8 cellular contexts compared by ENCODE assay signal in genomic region chr20:34872604-34873224, GRCh38. TPM values are rescaled to one million over a fixed set of nuclear protein-coding genes. Genes with fewer than 3 reads are reported as not detected.
DNase-seq lines count a peak whose midpoint lies in the region; ATAC-seq, FAIRE-seq and TF ChIP-seq lines count a peak whose summit lies in the region.

Gene GGT7 (minus strand): TSS chr20:34872856. CDS start chr20:34872815, 41 bp downstream.

- H3K27ac ChIP-seq in effector memory CD4-positive, alpha-beta T cell (ENCODE audit: insufficient read depth, low read length, poor library complexity, severe bottlenecking): peak within 1 kb of the TSS; percentile 31

- no peaks in the 10 kb centered on the region for H3K9me3 Mint-ChIP-seq in memory B cell

- no peaks in the 10 kb centered on the region for H3K36me3 Mint-ChIP-seq in memory B cell

- H3K4me1 Mint-ChIP-seq in memory B cell: peaks cover 41% of the 10 kb centered on the region

- peak within 1 kb of the TSS; percentile 86 for H3K4me3 Mint-ChIP-seq in memory B cell

- no peak for TF ChIP-seq POLR2A in GM12891 (IDR thresholded peaks at IDR 0.05; ENCODE audit: low read depth, low read length)

- H3K9me3 ChIP-seq in effector memory CD4-positive, alpha-beta T cell (ENCODE audit: control insufficient read depth, low read length): no peaks in the 10 kb centered on the region

- no peaks in the 10 kb centered on the region for H3K27me3 ChIP-seq in effector memory CD4-positive, alpha-beta T cell (replicated peaks; ENCODE audit: control insufficient read depth, insufficient read depth, low read length, poor library complexity, severe bottlenecking)

- ATAC-seq in HG03520 (IDR thresholded peaks at IDR 0.05; ENCODE audit: unreplicated experiment) (peak; percentile 45), memory B cell (ENCODE audit: low read depth) (peak; percentile 60), HG03469 (IDR thresholded peaks at IDR 0.05; ENCODE audit: unreplicated experiment) (no peak)

- H3K27me3 Mint-ChIP-seq in memory B cell: no peaks in the 10 kb centered on the region

- DNase-seq in GM12891 (ENCODE audit: insufficient read length, low spot score) (peak; percentile 86), NCI-H82 treated with DMSO at 0.1 percent for 48 hours (lab: John Stamatoyannopoulos, UW; ENCODE audit: unreplicated experiment) (peak; percentile 59), memory B cell (ENCODE audit: low spot score in 2 of 2) (peak; percentile 76 to 86)
- DNase-seq in activated CD8-positive, alpha-beta memory T cell treated with anti-CD3 and anti-CD28 coated beads for 4 hours (ENCODE audit: low read depth in 2 of 2): peak; percentile 76 to 83
- peak; percentile 77 to 84 (median 82) for DNase-seq in effector memory CD4-positive, alpha-beta T cell
- DNase-seq in stimulated activated CD4-positive, alpha-beta T cell treated with anti-CD3 and anti-CD28 coated beads, TNF-alpha, amount 100 ng/mL, for 48 hours (ENCODE audit: low read depth in 3 of 3): peak; percentile 75 to 90 (median 77)

- peaks cover 21% of the 10 kb centered on the region for H3K4me1 ChIP-seq in effector memory CD4-positive, alpha-beta T cell (ENCODE audit: control insufficient read depth, insufficient read depth, low read length, poor library complexity, severe bottlenecking)

- H3K27ac Mint-ChIP-seq in memory B cell: peak within 1 kb of the TSS; percentile 54

- H3K4me3 ChIP-seq in effector memory CD4-positive, alpha-beta T cell (ENCODE audit: insufficient read depth, low read depth, low read length, poor library complexity, severe bottlenecking): peak within 1 kb of the TSS; percentile 58

- FAIRE-seq in GM12891 (lab: Jason Lieb, UNC): peak; percentile 77

- no peaks in the 10 kb centered on the region for H3K36me3 ChIP-seq in effector memory CD4-positive, alpha-beta T cell (ENCODE audit: control insufficient read depth, insufficient read depth, low read length)

TF ChIP-seq in GM12891, 5 proteins besides CTCF, POLR2A, EP300 and RAD21:
- TF ChIP-seq POU2F2 (IDR thresholded peaks at IDR 0.05; ENCODE audit: low read depth, low read length): no peak
- TF ChIP-seq TAF1 (IDR thresholded peaks at IDR 0.05; ENCODE audit: low read depth, low read length): no peak
- TF ChIP-seq POLR2AphosphoS5 (IDR thresholded peaks at IDR 0.05; ENCODE audit: low read depth, low read length): no peak
- TF ChIP-seq SPI1 (IDR thresholded peaks at IDR 0.05; ENCODE audit: low read depth, low read length): no peak
- TF ChIP-seq PAX5 (IDR thresholded peaks at IDR 0.05; ENCODE audit: insufficient read depth, low read length, severe bottlenecking): no peak

RNA-seq across cellular contexts. Expression of gene GGT7, which starts in this region (rescaled TPM):
- 5.4 TPM for polyA plus RNA-seq in GM12891 (2012; ENCODE audit: low read depth, missing spikeins)
